In the genomic region with DNA sequence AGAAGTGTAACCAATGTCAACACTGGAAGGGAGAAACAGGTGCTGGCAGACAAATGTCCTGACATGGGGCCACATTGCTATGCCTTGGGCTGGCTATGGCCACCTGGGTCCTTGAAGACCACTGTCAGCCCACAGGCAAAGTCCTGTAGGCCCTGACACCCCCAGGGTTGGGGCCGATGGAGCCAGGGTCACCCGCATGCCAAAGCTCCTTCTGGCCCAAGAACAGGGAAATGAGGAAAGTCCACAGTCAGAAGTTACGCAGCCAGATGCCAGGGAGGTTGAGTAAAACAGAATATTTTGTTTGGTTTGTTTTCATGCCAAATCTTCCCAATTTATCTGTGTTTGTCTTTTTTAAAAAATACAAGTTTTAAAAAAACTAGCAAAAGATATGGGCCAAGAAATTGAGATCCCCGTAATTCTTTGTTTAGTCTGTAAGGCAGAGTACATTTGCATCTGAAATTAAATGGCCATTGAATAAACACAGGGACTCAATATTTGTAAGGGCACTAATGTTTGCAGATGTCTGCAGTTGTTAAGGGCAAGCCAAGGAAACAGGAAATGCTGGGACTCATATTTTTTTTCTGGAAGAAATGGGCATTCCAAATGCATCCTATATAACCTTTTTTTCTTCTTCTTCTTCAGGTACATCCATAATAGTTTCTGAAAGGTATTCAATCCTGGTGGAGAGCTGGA, we compare ENCODE assay signal across 14 cellular contexts.
DNase-seq lines count a peak whose midpoint lies in the region; ATAC-seq, FAIRE-seq and TF ChIP-seq lines count a peak whose summit lies in the region.
"Had no signal": no experiment of that assay in that cellular context is flagged by ENCODE, and none has a peak within 500 bp of the region (broad histone marks: within the 10 kb centered on the region; RNA-seq: fewer than 3 reads in every experiment).

No MANE protein-coding gene starts in this region.

- no peak overlapping the region for H3K9ac ChIP-seq in endothelial cell of umbilical vein (replicated peaks; ENCODE audit: extremely low read depth, insufficient read depth, low read length)

- H2AFZ ChIP-seq in endothelial cell of umbilical vein (ENCODE audit: low read depth, low read length): no peak overlapping the region

- H3K4me2 ChIP-seq in endothelial cell of umbilical vein (ENCODE audit: insufficient read depth, low read length): no peak overlapping the region

- no peaks in the 10 kb centered on the region for H3K27me3 ChIP-seq in CD4-positive, alpha-beta memory T cell (ENCODE audit: insufficient read depth, low read length)
- peaks cover 9 to 11% of the 10 kb centered on the region in 2 experiments for H3K27me3 ChIP-seq in endothelial cell of umbilical vein (ENCODE audit: control insufficient read depth in 2 of 2, insufficient read depth in 2 of 2, low read length in 2 of 2)

- peaks cover 23 to 48% (median 35%) of the 10 kb centered on the region in 4 donors for H3K4me1 Mint-ChIP-seq in CD4-positive, alpha-beta memory T cell
- peaks cover 20% of the 10 kb centered on the region for H3K4me1 Mint-ChIP-seq in stimulated activated effector memory CD8-positive, alpha-beta T cell treated with anti-CD3 and anti-CD28 coated beads, Interleukin-12 subunit alpha, Interleukin-12 subunit beta, amount 100 ng/mL, for 72 hours

- dilution Hi-C loops in endothelial cell of umbilical vein (cut with MboI; ENCODE audit: extremely low pct_ligation_motif_present, low sequenced_read_pairs): no loop called here

- no peaks in the 10 kb centered on the region for H3K36me3 ChIP-seq in CD4-positive, alpha-beta memory T cell (ENCODE audit: insufficient read depth, low read length)
- H3K36me3 ChIP-seq in endothelial cell of umbilical vein (ENCODE audit: control insufficient read depth in 2 of 2, extremely low read depth in 1 of 2, insufficient read depth in 2 of 2, low read length in 2 of 2): no peaks in the 10 kb centered on the region

- no peak for DNase-seq in CD4-positive, alpha-beta memory T cell
- DNase-seq in NCI-H526 treated with DMSO at 0.1 percent for 48 hours (lab: John Stamatoyannopoulos, UW) (peak; percentile 14), endothelial cell of umbilical vein (ENCODE audit: low read depth, low spot score) (peak; percentile 5), foreskin melanocyte (no peak), cortex of kidney (lab: John Stamatoyannopoulos, UW) (no peak), NCI-H2196 treated with DMSO at 0.1 percent for 48 hours (lab: John Stamatoyannopoulos, UW; ENCODE audit: unreplicated experiment) (no peak)
- DNase-seq in stimulated activated effector memory CD8-positive, alpha-beta T cell treated with anti-CD3 and anti-CD28 coated beads, Interleukin-12 subunit alpha, Interleukin-12 subunit beta, amount 100 ng/mL, for 72 hours (ENCODE audit: low spot score in 2 of 2): no peak
- DNase-seq: activated naive CD4-positive, alpha-beta T cell treated with anti-CD3 and anti-CD28 coated beads, Interleukin-2, amount 50 U/mL, for 16 hours; mesendoderm; NCI-H1417 treated with DMSO at 0.1 percent for 48 hours; NCI-H82; psoas muscle had no signal

- no peaks in the 10 kb centered on the region for H4K20me1 ChIP-seq in endothelial cell of umbilical vein (replicated peaks; ENCODE audit: control insufficient read depth, extremely low read depth, insufficient read depth, low read length)

- H3K9me3 Mint-ChIP-seq in CD4-positive, alpha-beta memory T cell: no peaks in the 10 kb centered on the region
- no peaks in the 10 kb centered on the region for H3K9me3 Mint-ChIP-seq in stimulated activated effector memory CD8-positive, alpha-beta T cell treated with anti-CD3 and anti-CD28 coated beads, Interleukin-12 subunit alpha, Interleukin-12 subunit beta, amount 100 ng/mL, for 72 hours

- FAIRE-seq in endothelial cell of umbilical vein (lab: Jason Lieb, UNC): no peak

- CTCF ChIA-PET in CD4-positive, alpha-beta memory T cell (lab: Charles Lee; ENCODE audit: partially characterized antibody): interaction anchor here (1.2 to 1.8 kb wide), 2 partner anchors 18 to 323 kb away, joined by 4 read pairs; no protein-coding TSS in a partner anchor
- CTCF ChIA-PET in endothelial cell of umbilical vein (lab: Charles Lee): interaction anchor here (0.6 to 1.3 kb wide), 4 partner anchors 10 to 54 kb away, joined by 3 read pairs; no protein-coding TSS in a partner anchor

- no peaks in the 10 kb centered on the region for H3K9me1 ChIP-seq in endothelial cell of umbilical vein (replicated peaks; ENCODE audit: control insufficient read depth, extremely low read depth, insufficient read depth, low read length)

- H3K9me3 ChIP-seq in CD4-positive, alpha-beta memory T cell (ENCODE audit: control insufficient read depth in 1 of 2, low read length in 2 of 2): no peaks in the 10 kb centered on the region
- no peaks in the 10 kb centered on the region for H3K9me3 ChIP-seq in endothelial cell of umbilical vein (replicated peaks; ENCODE audit: control insufficient read depth, insufficient read depth, low read length)
- H3K9me3 ChIP-seq: psoas muscle had no signal

- POLR2A ChIA-PET in CD4-positive, alpha-beta memory T cell (lab: Charles Lee; ENCODE audit: partially characterized antibody): no interaction called here
- POLR2A ChIA-PET in endothelial cell of umbilical vein (lab: Charles Lee): no interaction called here

- BruUV-seq in endothelial cell of umbilical vein (replicated peaks; lab: Mats Ljungman, UMichigan): no TSS peak

- peaks cover 34% of the 10 kb centered on the region for H3K4me1 ChIP-seq in CD4-positive, alpha-beta memory T cell (ENCODE audit: insufficient read depth, low read length)
- H3K4me1 ChIP-seq in endothelial cell of umbilical vein (ENCODE audit: control insufficient read depth, extremely low read depth, insufficient read depth, low read length): no peaks in the 10 kb centered on the region

- no peak for TF ChIP-seq POLR2A in endothelial cell of umbilical vein (IDR thresholded peaks at IDR 0.05; ENCODE audit: low read depth, low read length)

- H3K27me3 Mint-ChIP-seq in CD4-positive, alpha-beta memory T cell: no peaks in the 10 kb centered on the region

- no peak for TF ChIP-seq CTCF in endothelial cell of umbilical vein (IDR thresholded peaks at IDR 0.05; ENCODE audit: extremely low read depth in 1 of 2, insufficient read depth in 1 of 2, low read depth in 1 of 2, low read length in 2 of 2)

- H3K4me3 Mint-ChIP-seq in CD4-positive, alpha-beta memory T cell: peak overlapping the region in 5 of 8 donors; percentile 3 to 52 (median 14)
- no peak overlapping the region for H3K4me3 Mint-ChIP-seq in stimulated activated effector memory CD8-positive, alpha-beta T cell treated with anti-CD3 and anti-CD28 coated beads, Interleukin-12 subunit alpha, Interleukin-12 subunit beta, amount 100 ng/mL, for 72 hours

- ATAC-seq in stimulated activated effector memory CD8-positive, alpha-beta T cell treated with anti-CD3 and anti-CD28 coated beads, Interleukin-12 subunit alpha, Interleukin-12 subunit beta, amount 100 ng/mL, for 72 hours: no peak
- no peak for ATAC-seq in HG03469 (IDR thresholded peaks at IDR 0.05; ENCODE audit: unreplicated experiment)
- ATAC-seq: HCT116, psoas muscle had no signal

- intact Hi-C loops in CD4-positive, alpha-beta memory T cell (cut with micrococcal nuclease): no loop called here
- intact Hi-C loops in endothelial cell of umbilical vein (cut with micrococcal nuclease): loop anchor here (10.0 kb wide), 2 partner anchors 75 to 385 kb away; no protein-coding TSS in a partner anchor

- H3K27ac ChIP-seq in CD4-positive, alpha-beta memory T cell (ENCODE audit: low read depth, low read length): no peak overlapping the region
- H3K27ac ChIP-seq in endothelial cell of umbilical vein (ENCODE audit: insufficient read depth, low read depth, low read length): no peak overlapping the region
- H3K27ac ChIP-seq: psoas muscle had no signal

- H3K27ac Mint-ChIP-seq in CD4-positive, alpha-beta memory T cell: peak overlapping the region in 3 of 7 donors; percentile 19 to 76 (median 48)
- H3K27ac Mint-ChIP-seq in stimulated activated effector memory CD8-positive, alpha-beta T cell treated with anti-CD3 and anti-CD28 coated beads, Interleukin-12 subunit alpha, Interleukin-12 subunit beta, amount 100 ng/mL, for 72 hours: peak overlapping the region; percentile 52

- H3K4me3 ChIP-seq in CD4-positive, alpha-beta memory T cell (ENCODE audit: low read length in 2 of 2): no peak overlapping the region
- H3K4me3 ChIP-seq in endothelial cell of umbilical vein (replicated peaks in 1 of 3; ENCODE audit: insufficient read depth in 1 of 3, low read depth in 1 of 3, low read length in 3 of 3): no peak overlapping the region
- H3K4me3 ChIP-seq: psoas muscle had no signal

- no peaks in the 10 kb centered on the region for H3K79me2 ChIP-seq in endothelial cell of umbilical vein (ENCODE audit: control insufficient read depth, insufficient read depth, low read length)

- peaks cover 14 to 23% of the 10 kb centered on the region in 2 donors for H3K36me3 Mint-ChIP-seq in CD4-positive, alpha-beta memory T cell
- no peaks in the 10 kb centered on the region for H3K36me3 Mint-ChIP-seq in stimulated activated effector memory CD8-positive, alpha-beta T cell treated with anti-CD3 and anti-CD28 coated beads, Interleukin-12 subunit alpha, Interleukin-12 subunit beta, amount 100 ng/mL, for 72 hours

TF ChIP-seq in endothelial cell of umbilical vein, 7 proteins besides CTCF, POLR2A, EP300 and RAD21:
- TF ChIP-seq JUN (IDR thresholded peaks at IDR 0.05; ENCODE audit: borderline replicate concordance, insufficient read depth, insufficient read length, low read depth) (no peak), FOS (IDR thresholded peaks at IDR 0.05; ENCODE audit: borderline replicate concordance, insufficient read depth, low read length) (no peak), MYC (IDR thresholded peaks at IDR 0.05; ENCODE audit: low read depth, low read length) (no peak), EZH2 (IDR thresholded peaks at IDR 0.05; ENCODE audit: borderline replicate concordance, low read depth, low read length, severe bottlenecking) (no peak), POLR2AphosphoS5 (IDR thresholded peaks at IDR 0.05; ENCODE audit: insufficient read depth, low read depth, low read length) (no peak), GATA2 (IDR thresholded peaks at IDR 0.05; ENCODE audit: insufficient read depth, insufficient read length, low read depth, low read length) (no peak)
- TF ChIP-seq, protein P1, sequence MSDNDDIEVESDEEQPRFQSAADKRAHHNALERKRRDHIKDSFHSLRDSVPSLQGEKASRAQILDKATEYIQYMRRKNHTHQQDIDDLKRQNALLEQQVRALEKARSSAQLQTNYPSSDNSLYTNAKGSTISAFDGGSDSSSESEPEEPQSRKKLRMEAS (IDR thresholded peaks at IDR 0.05; ENCODE audit: insufficient read depth, insufficient read length): no peak

Comparison
In these comparisons a context has a peak if more than half of its experiments do, and no peak if none do; other contexts are left out.
1. DNase-seq: peak in NCI-H526 treated with DMSO at 0.1 percent for 48 hours (single experiment) and endothelial cell of umbilical vein (single experiment); none in CD4-positive, alpha-beta memory T cell (0 of 5), stimulated activated effector memory CD8-positive, alpha-beta T cell treated with anti-CD3 and anti-CD28 coated beads, Interleukin-12 subunit alpha, Interleukin-12 subunit beta, amount 100 ng/mL, for 72 hours (0 of 2), foreskin melanocyte (single experiment), cortex of kidney (single experiment) and NCI-H2196 treated with DMSO at 0.1 percent for 48 hours (single experiment).